8 cellular contexts compared by ENCODE assay signal in the genomic region with DNA sequence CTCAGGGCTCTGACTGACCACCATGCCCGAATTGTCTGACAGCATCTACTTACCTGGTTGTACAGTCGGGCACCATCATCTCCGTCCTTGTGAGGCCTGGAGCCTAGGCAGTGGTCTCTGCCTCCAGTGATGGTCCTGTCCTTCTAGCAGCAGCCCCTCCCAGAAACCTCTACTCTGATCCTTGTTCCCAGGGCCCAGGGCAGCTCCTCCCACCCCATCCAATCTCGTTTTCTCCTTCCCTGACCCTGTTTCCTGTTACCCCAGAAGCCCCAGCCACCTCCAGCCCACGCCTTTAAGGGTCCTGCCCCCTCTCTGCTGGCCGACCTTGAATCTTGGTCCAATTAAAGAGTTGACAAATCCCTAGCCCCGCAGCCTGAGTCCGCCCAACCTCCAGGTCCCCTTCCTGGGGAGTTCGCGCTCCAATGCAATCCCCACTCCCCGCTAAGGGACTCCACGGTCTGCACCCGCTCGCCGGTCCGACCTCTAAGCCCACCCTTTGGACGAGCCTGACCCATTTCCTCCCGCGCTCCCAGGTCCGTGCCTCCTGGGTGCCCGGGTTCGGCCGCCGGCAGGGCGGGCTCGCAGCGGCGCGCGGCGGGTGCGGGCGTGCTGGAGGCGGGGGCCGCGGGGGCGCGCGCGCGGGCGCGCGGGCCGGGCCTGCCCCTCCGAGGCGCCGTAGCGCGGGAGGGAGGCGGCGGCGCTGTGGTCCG. TPM values are rescaled to one million over a fixed set of nuclear protein-coding genes. Genes with fewer than 3 reads are reported as not detected.
A peak's percentile ranks its signal among the peaks of the same experiment; 100 is the strongest.
DNase-seq lines count a peak whose midpoint lies in the region; ATAC-seq, FAIRE-seq and TF ChIP-seq lines count a peak whose summit lies in the region.

A gene with protein sequence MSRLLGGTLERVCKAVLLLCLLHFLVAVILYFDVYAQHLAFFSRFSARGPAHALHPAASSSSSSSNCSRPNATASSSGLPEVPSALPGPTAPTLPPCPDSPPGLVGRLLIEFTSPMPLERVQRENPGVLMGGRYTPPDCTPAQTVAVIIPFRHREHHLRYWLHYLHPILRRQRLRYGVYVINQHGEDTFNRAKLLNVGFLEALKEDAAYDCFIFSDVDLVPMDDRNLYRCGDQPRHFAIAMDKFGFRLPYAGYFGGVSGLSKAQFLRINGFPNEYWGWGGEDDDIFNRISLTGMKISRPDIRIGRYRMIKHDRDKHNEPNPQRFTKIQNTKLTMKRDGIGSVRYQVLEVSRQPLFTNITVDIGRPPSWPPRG (plus strand): TSS at position 660 of the 710 bp plus-strand sequence. CDS start 1,951 bp downstream, outside the sequence.

- TF ChIP-seq POLR2A in A549 (IDR thresholded peaks at IDR 0.05; ENCODE audit: low read length): peak; percentile 13; the same call in 1 of the 2 replicates
- peak; percentile 17 for TF ChIP-seq POLR2A in GM15510 (IDR thresholded peaks at IDR 0.05; ENCODE audit: borderline replicate concordance, extremely low read depth, insufficient read length)

- peaks cover 4% of the 10 kb centered on the region; the same call in 1 of the 2 replicates for H3F3A ChIP-seq in OCI-LY1 (ENCODE audit: insufficient read depth, low read length)

- WGBS in A549 (ENCODE audit: missing lambda C conversion rate): 13% methylated on average over 19 of the region's 54 CpGs
- 6 to 8% (median 7%) methylated on average over 37 to 51 of the region's 54 CpGs for WGBS in adipose tissue, 3 donors

- H3K9ac ChIP-seq in OCI-LY1 (ENCODE audit: low read length): peak within 1 kb of the TSS; percentile 60; the same call in 1 of the 2 replicates

- no peaks in the 10 kb centered on the region for H3K9me3 ChIP-seq in A549
- no peaks in the 10 kb centered on the region for H3K9me3 ChIP-seq in OCI-LY1 (ENCODE audit: low read length)

- TF ChIP-seq EP300 in A549 (IDR thresholded peaks at IDR 0.05): no peak

- peaks cover 34% of the 10 kb centered on the region for H3K36me3 ChIP-seq in OCI-LY1 (ENCODE audit: insufficient read depth, low read length)

- POLR2A ChIA-PET in A549 (lab: Yijun Ruan, JAX): no interaction called here

- no peaks in the 10 kb centered on the region for H3K79me2 ChIP-seq in OCI-LY1 (ENCODE audit: insufficient read depth, low read length)

- peak within 1 kb of the TSS; percentile 91 for H3K4me2 ChIP-seq in A549
- H3K4me2 ChIP-seq in OCI-LY1 (ENCODE audit: low read length): peak within 1 kb of the TSS; percentile 71

- ATAC-seq in A549 (peak in 1 of 2 experiments; percentile 15; a peak in 2 of 6 replicates), left cardiac atrium (no peak), GM21381 (IDR thresholded peaks at IDR 0.05; ENCODE audit: unreplicated experiment) (no peak), HG02870 (IDR thresholded peaks at IDR 0.05; ENCODE audit: unreplicated experiment) (no peak)

- H4K20me1 ChIP-seq in OCI-LY1 (ENCODE audit: insufficient read depth, low read length): no peaks in the 10 kb centered on the region

- intact Hi-C loops in left cardiac atrium (cut with DNase I): no loop called here
- intact Hi-C loops in posterior cingulate gyrus (cut with DNase I): no loop called here

- no peak for TF ChIP-seq RAD21 in A549 (conservative IDR thresholded peaks at IDR 0.05 in 1 of 2, IDR thresholded peaks at IDR 0.05 in 1 of 2)

- DNase-seq in A549 (ENCODE audit: low read depth in 1 of 2, low spot score in 1 of 2) (no peak), left cardiac atrium (peak; percentile 57), posterior cingulate gyrus (peak in 8 of 10 donors; percentile 45 to 93 (median 66))

- H3K27me3 ChIP-seq in OCI-LY1 (ENCODE audit: insufficient read depth, low read length): 0 out of 2 replicates have a peak, but pooled peaks cover 8% of the 10 kb centered on the region

- TF ChIP-seq CTCF in A549 (IDR thresholded peaks at IDR 0.05) (no peak), OCI-LY1 (IDR thresholded peaks at IDR 0.05; ENCODE audit: low read length) (no peak)

- H3K9me2 ChIP-seq in OCI-LY1 (ENCODE audit: low read depth, low read length): no peaks in the 10 kb centered on the region

- peak within 1 kb of the TSS; percentile 95 for H3K4me3 ChIP-seq in A549
- peak within 1 kb of the TSS; percentile 56 for H3K4me3 ChIP-seq in OCI-LY1 (ENCODE audit: low read depth, low read length, poor library complexity, severe bottlenecking)

- no peak for FAIRE-seq in A549 (lab: Jason Lieb, UNC)

- no peak within 1 kb of the TSS for H2AFZ ChIP-seq in OCI-LY1 (ENCODE audit: low read length)

- CTCF ChIA-PET in A549 (lab: Yijun Ruan, JAX): interaction anchor here (1.3 to 1.8 kb wide), 5 partner anchors 12 to 215 kb away, joined by 3 to 7 read pairs (median 5); no protein-coding TSS in a partner anchor

- peaks cover 37% of the 10 kb centered on the region; the same call in 2 of the 3 replicates for H3K4me1 ChIP-seq in A549
- H3K4me1 ChIP-seq in OCI-LY1 (ENCODE audit: insufficient read depth, low read length, severe bottlenecking): peaks cover 40% of the 10 kb centered on the region

- H3K27ac ChIP-seq in A549 (peak within 1 kb of the TSS; percentile 84 to 100), OCI-LY1 (ENCODE audit: low read depth, low read length, poor library complexity, severe bottlenecking) (no peak within 1 kb of the TSS), adipose tissue (ENCODE audit: low read depth, low read length) (no peak within 1 kb of the TSS)

TF ChIP-seq in A549, 52 proteins besides CTCF, POLR2A, EP300 and RAD21:
- TF ChIP-seq, protein P1, sequence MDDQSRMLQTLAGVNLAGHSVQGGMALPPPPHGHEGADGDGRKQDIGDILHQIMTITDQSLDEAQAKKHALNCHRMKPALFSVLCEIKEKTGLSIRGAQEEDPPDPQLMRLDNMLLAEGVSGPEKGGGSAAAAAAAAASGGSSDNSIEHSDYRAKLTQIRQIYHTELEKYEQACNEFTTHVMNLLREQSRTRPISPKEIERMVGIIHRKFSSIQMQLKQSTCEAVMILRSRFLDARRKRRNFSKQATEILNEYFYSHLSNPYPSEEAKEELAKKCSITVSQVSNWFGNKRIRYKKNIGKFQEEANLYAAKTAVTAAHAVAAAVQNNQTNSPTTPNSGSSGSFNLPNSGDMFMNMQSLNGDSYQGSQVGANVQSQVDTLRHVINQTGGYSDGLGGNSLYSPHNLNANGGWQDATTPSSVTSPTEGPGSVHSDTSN (IDR thresholded peaks at IDR 0.05): 0 out of 2 replicates have a peak, but pooled peaks have one; percentile 6
- TF ChIP-seq CHD2 (IDR thresholded peaks at IDR 0.05; ENCODE audit: low read length, partially characterized antibody): no peak

RNA-seq across cellular contexts. Expression of the gene that starts here (rescaled TPM):
- polyA plus RNA-seq in A549 (2011; rRNA removed) (19.0 and 21.2 TPM in 2 replicates), A549 (2017; fragmentation: RNase III; extraction: RNeasy Plus Mini Kit Qiagen cat#74134 plus additional on column Dnase treatment) (35.8 to 36.4 TPM (median 36.0 TPM) in 3 replicates), adipose tissue (10 to 100 TPM; 20.7 to 43.7 (median 36.7) TPM)
- polyA plus RNA-seq in A549 (2012; cell fraction: cytosol; rRNA removed): 35.2 and 58.6 TPM in 2 replicates
- polyA plus RNA-seq in A549 (2012; cell fraction: nucleus; rRNA removed): 49.6 and 74.1 TPM in 2 replicates
- polyA minus RNA-seq in A549 (2011; rRNA and poly(A)+ RNA removed): 30.4 and 32.3 TPM in 2 replicates
- total RNA-seq in left cardiac atrium: 10 to 100 TPM; 35.5 to 44.2 TPM

Comparison
In these comparisons a context has a peak if more than half of its experiments do, and no peak if none do; other contexts are left out.
1. DNase-seq: peak in left cardiac atrium (single experiment) and posterior cingulate gyrus (8 of 10); none in A549 (0 of 2).
2. H3K27ac ChIP-seq: peak in A549 (2 of 2); none in OCI-LY1 (single experiment) and adipose tissue (single experiment).